ENCODE assay signal across 8 cellular contexts in the genomic region with DNA sequence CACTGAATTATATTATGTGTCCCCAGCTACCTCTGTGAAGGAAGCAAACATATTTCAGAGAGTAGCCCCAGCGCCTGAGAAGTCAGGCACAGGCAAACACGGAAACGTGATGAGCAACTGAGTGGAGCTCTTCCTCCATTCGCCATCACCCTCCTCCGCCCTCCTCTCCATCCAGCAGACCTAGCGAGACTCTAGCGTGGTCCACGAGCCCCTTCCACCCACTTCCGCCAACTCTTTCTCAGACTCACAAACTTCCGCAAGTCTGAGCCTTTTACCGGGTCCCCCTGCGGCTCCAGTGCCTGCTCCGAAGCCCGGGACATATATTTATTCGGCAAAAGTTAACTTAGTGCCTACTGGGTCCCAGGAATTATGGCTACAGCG. TPM values are rescaled to one million over a fixed set of nuclear protein-coding genes. Genes with fewer than 3 reads are reported as not detected.
DNase-seq lines count a peak whose midpoint lies in the region; FAIRE-seq and TF ChIP-seq lines count a peak whose summit lies in the region.

No MANE protein-coding gene starts in this region.

- H3K36me3 ChIP-seq in ovary (no peaks in the 10 kb centered on the region), tibial artery (peaks cover 26 to 32% (median 29%) of the 10 kb centered on the region in 3 donors)

- DNase-seq in AG20443 (ENCODE audit: low spot score) (peak; percentile 70), GM19239 (ENCODE audit: insufficient read length, low spot score) (peak; percentile 56), HPDE6-E6E7 (ENCODE audit: extremely low spot score) (peak; percentile 74), RKO (ENCODE audit: low spot score) (peak; percentile 74), frontal cortex (ENCODE audit: low spot score in 2 of 2) (peak; percentile 30 to 56), ovary (peak in 2 of 5 donors; percentile 28 to 62), tibial artery (peak; percentile 40 to 73)
- peak; percentile 86 for DNase-seq in activated effector memory CD4-positive, alpha-beta T cell treated with anti-CD3 and anti-CD28 coated beads, Interleukin-2, amount 50 U/mL, for 16 hours

- WGBS in ovary, 3 donors: 0% methylated on average over 16 of the region's 16 CpGs

- FAIRE-seq in GM19239 (lab: Jason Lieb, UNC) (peak; percentile 80), frontal cortex (lab: Jason Lieb, UNC) (no peak)

- TF ChIP-seq EP300 in ovary (IDR thresholded peaks at IDR 0.05): no peak

- no peak for TF ChIP-seq POLR2A in ovary (IDR thresholded peaks at IDR 0.05)

- H3K27me3 ChIP-seq in ovary (no peaks in the 10 kb centered on the region), tibial artery (no peaks in the 10 kb centered on the region)

- H3K4me1 ChIP-seq in ovary (ENCODE audit: insufficient read depth): peaks cover 7% of the 10 kb centered on the region
- H3K4me1 ChIP-seq in tibial artery: peaks cover 0 to 27% (median 22%) of the 10 kb centered on the region in 4 donors

- H3K4me3 ChIP-seq in ovary (peak overlapping the region; percentile 72), tibial artery (peak overlapping the region; percentile 65 to 77)

- TF ChIP-seq CTCF in ovary (IDR thresholded peaks at IDR 0.05) (no peak), tibial artery (IDR thresholded peaks at IDR 0.05) (no peak)

- no peaks in the 10 kb centered on the region for H3K9me3 ChIP-seq in ovary
- no peaks in the 10 kb centered on the region for H3K9me3 ChIP-seq in tibial artery

- intact Hi-C loops in ovary (cut with DNase I): no loop called here
- intact Hi-C loops in tibial artery (cut with DNase I; ENCODE audit: low total_unique reads): loop anchor here (5.0 to 10.0 kb wide), 3 partner anchors 52 to 1345 kb away; a partner anchor contains a TSS

- H3K27ac ChIP-seq in ovary: peak overlapping the region; percentile 83 to 97
- H3K27ac ChIP-seq in tibial artery: peak overlapping the region; percentile 91 to 94

RNA-seq across cellular contexts. Expression of a gene that starts 0.5 kb away (rescaled TPM):
- total RNA-seq in frontal cortex (59.1 TPM), ovary (100 to 1,000 TPM in 6 of 7 donors, 10 to 100 TPM in 1; 98.4 to 149 (median 117) TPM)
- polyA plus RNA-seq in ovary: 100 to 1,000 TPM in 1 of 2 donors, 10 to 100 TPM in 1; 41.6 to 170 TPM

RNA-seq across cellular contexts. Expression of a gene that starts 38.7 kb away (rescaled TPM):
- total RNA-seq in frontal cortex (8.6 TPM), ovary (10 to 100 TPM in 5 of 7 donors, 1 to 10 TPM in 2; 5.2 to 16.5 (median 12.3) TPM)
- 10 to 100 TPM in 1 of 2 donors, 1 to 10 TPM in 1; 8.0 to 13.5 TPM for polyA plus RNA-seq in ovary
